Comparison of ENCODE assay signal across 24 cellular contexts in genomic region chr3:149632225-149632624, GRCh38. TPM values are rescaled to one million over a fixed set of nuclear protein-coding genes. Genes with fewer than 3 reads are reported as not detected.
DNase-seq lines count a peak whose midpoint lies in the region; ATAC-seq, FAIRE-seq and TF ChIP-seq lines count a peak whose summit lies in the region.
"Had no signal": no experiment of that assay in that cellular context is flagged by ENCODE, and none has a peak within 500 bp of the region (broad histone marks: within the 10 kb centered on the region; RNA-seq: fewer than 3 reads in every experiment).

No MANE protein-coding gene starts in this region.

- no peak overlapping the region for H3K9ac ChIP-seq in IMR-90 (ENCODE audit: low read depth, low read length)
- H3K9ac ChIP-seq: BLaER1 treated with 17β-estradiol and CSF1 and Interleukin-3, amounts not matched to agents 10 nM and 100 nM had no signal

- no peak overlapping the region for H4K8ac ChIP-seq in IMR-90 (ENCODE audit: low read depth in 2 of 2, low read length in 2 of 2)

- H3K79me1 ChIP-seq in IMR-90 (ENCODE audit: low read depth in 1 of 2, low read length in 2 of 2): peaks cover 43 to 80% of the 10 kb centered on the region in 2 experiments

- H3K4me1 ChIP-seq in IMR-90 (ENCODE audit: control insufficient read depth, insufficient read depth, low read length): peaks cover 14% of the 10 kb centered on the region
- H3K4me1 ChIP-seq in right lobe of liver: peaks cover 0 to 33% (median 13%) of the 10 kb centered on the region in 4 donors
- H3K4me1 ChIP-seq: Caco-2 had no signal

- no peak overlapping the region for H3K4me2 ChIP-seq in IMR-90 (ENCODE audit: low read depth, low read length)
- H3K4me2 ChIP-seq: A549; BLaER1 treated with 17β-estradiol and CSF1 and Interleukin-3, amounts not matched to agents 10 nM and 100 nM had no signal

- no peak for ATAC-seq in IMR-90 (ENCODE audit: low read depth)
- peak; percentile 89 for ATAC-seq in esophagus mucosa
- ATAC-seq in GM19452 (IDR thresholded peaks at IDR 0.05; ENCODE audit: unreplicated experiment): no peak
- ATAC-seq in right lobe of liver: no peak
- ATAC-seq: A549; CD8-positive, alpha-beta T cell had no signal

- no peak overlapping the region for H4K5ac ChIP-seq in IMR-90 (ENCODE audit: low read depth, low read length)

- 100% methylated on average over 2 of the region's 5 CpGs; no CpG with 5 or more reads in 1 of the 2 experiments for WGBS in IMR-90 (ENCODE audit: extremely low coverage in 2 of 2, insufficient read length in 1 of 2), 2 experiments
- WGBS in right lobe of liver (ENCODE audit: insufficient coverage, low coverage, low lambda C conversion rate, missing lambda C conversion rate): 77% methylated on average over 5 of the region's 5 CpGs

- no peak overlapping the region for H3K23ac ChIP-seq in IMR-90 (ENCODE audit: low read depth, low read length)

- no peak overlapping the region for H2BK20ac ChIP-seq in IMR-90 (ENCODE audit: low read depth, low read length)

- BruUV-seq in IMR-90 (replicated peaks; lab: Mats Ljungman, UMichigan): no TSS peak

- H3K27me3 Mint-ChIP-seq in neural crest cell (ENCODE audit: low read depth): no peaks in the 10 kb centered on the region

- no peak overlapping the region for H3K56ac ChIP-seq in IMR-90 (ENCODE audit: extremely low read depth, insufficient read depth, low read length)

- CTCF ChIA-PET in IMR-90 (lab: Yijun Ruan, JAX): no interaction called here

- H3K18ac ChIP-seq in IMR-90 (ENCODE audit: low read depth, low read length): no peak overlapping the region

- no peak for DNase-seq in IMR-90
- peak; percentile 28 for DNase-seq in bronchial epithelial cell (ENCODE audit: low read depth)
- no peak for DNase-seq in neural crest cell (ENCODE audit: low read depth, low spot score)
- DNase-seq in WERI-Rb-1: no peak
- no peak for DNase-seq in NCI-H226
- DNase-seq in right lobe of liver: no peak
- DNase-seq: AML-193; Caco-2; Calu3; CD4-positive, alpha-beta T cell; CD8-positive, alpha-beta T cell; DMS79 treated with DMSO at 0.1 percent for 48 hours; GF-D8 had no signal

- no peak overlapping the region for H2BK120ac ChIP-seq in IMR-90 (ENCODE audit: low read depth, low read length)

- no peak overlapping the region for H2BK15ac ChIP-seq in IMR-90 (ENCODE audit: low read depth, low read length)

- H3K9me3 ChIP-seq in IMR-90 (ENCODE audit: control insufficient read depth, insufficient read depth, low read length) (no peaks in the 10 kb centered on the region), WERI-Rb-1 (ENCODE audit: severe bottlenecking) (no peaks in the 10 kb centered on the region), right lobe of liver (no peaks in the 10 kb centered on the region)
- H3K9me3 ChIP-seq: A549, Caco-2 had no signal

- POLR2A ChIA-PET in IMR-90 (lab: Charles Lee; ENCODE audit: unreplicated experiment): no interaction called here

- no peak overlapping the region for H3K27ac ChIP-seq in IMR-90 (ENCODE audit: insufficient read depth, low read length)
- no peak overlapping the region for H3K27ac ChIP-seq in WERI-Rb-1
- no peak overlapping the region for H3K27ac ChIP-seq in right lobe of liver
- H3K27ac ChIP-seq: 22Rv1; A549; BLaER1 treated with 17β-estradiol and CSF1 and Interleukin-3, amounts not matched to agents 10 nM and 100 nM; C4-2B had no signal

- H3K27ac Mint-ChIP-seq in neural crest cell (ENCODE audit: unreplicated experiment): peak overlapping the region; percentile 72
- H3K27ac Mint-ChIP-seq: B cell; CD4-positive, alpha-beta T cell; CD8-positive, alpha-beta T cell had no signal

- H4K91ac ChIP-seq in IMR-90 (ENCODE audit: insufficient read depth, low read depth, low read length): no peak overlapping the region

- H4K20me1 ChIP-seq in IMR-90 (ENCODE audit: insufficient read depth, low read length): peaks cover 74% of the 10 kb centered on the region

- H3K36me3 ChIP-seq in IMR-90 (ENCODE audit: control insufficient read depth, insufficient read depth, low read length) (peaks cover 11% of the 10 kb centered on the region), bronchial epithelial cell (ENCODE audit: control insufficient read depth, insufficient read depth, low read length) (no peaks in the 10 kb centered on the region), WERI-Rb-1 (no peaks in the 10 kb centered on the region), right lobe of liver (no peaks in the 10 kb centered on the region)
- H3K36me3 ChIP-seq: BLaER1 treated with 17β-estradiol and CSF1 and Interleukin-3, amounts not matched to agents 10 nM and 100 nM had no signal

- H3K4ac ChIP-seq in IMR-90 (ENCODE audit: low read depth, low read length): no peak overlapping the region

- H3K4me3 ChIP-seq in IMR-90 (ENCODE audit: insufficient read depth, low read depth, low read length) (no peak overlapping the region), bronchial epithelial cell (ENCODE audit: low read depth, low read length) (no peak overlapping the region), WERI-Rb-1 (ENCODE audit: low read depth, low read length) (no peak overlapping the region), right lobe of liver (no peak overlapping the region)
- H3K4me3 ChIP-seq: A549; BLaER1 treated with 17β-estradiol and CSF1 and Interleukin-3, amounts not matched to agents 10 nM and 100 nM had no signal

- TF ChIP-seq CTCF in IMR-90 (conservative IDR thresholded peaks at IDR 0.05; ENCODE audit: low read depth, low read length): no peak
- no peak for TF ChIP-seq CTCF in bronchial epithelial cell (IDR thresholded peaks at IDR 0.05; ENCODE audit: insufficient read depth, low read length, severe bottlenecking)
- no peak for TF ChIP-seq CTCF in neural crest cell (conservative IDR thresholded peaks at IDR 0.05)
- TF ChIP-seq CTCF in WERI-Rb-1 (IDR thresholded peaks at IDR 0.05; ENCODE audit: low read depth, low read length): no peak
- no peak for TF ChIP-seq CTCF in right lobe of liver (IDR thresholded peaks at IDR 0.05)

- no peak overlapping the region for H2AK5ac ChIP-seq in IMR-90 (ENCODE audit: low read depth, low read length)

- H3K14ac ChIP-seq in IMR-90 (replicated peaks; ENCODE audit: low read depth, low read length): 0 out of 2 replicates have a peak overlapping the region, but pooled peaks have one; percentile 27

- no peak overlapping the region for H2BK5ac ChIP-seq in IMR-90 (ENCODE audit: low read depth, low read length, poor library complexity, severe bottlenecking)

- H3K9me1 ChIP-seq in IMR-90 (ENCODE audit: insufficient read depth, low read length): peaks cover 27% of the 10 kb centered on the region

- no peak for TF ChIP-seq RAD21 in IMR-90 (IDR thresholded peaks at IDR 0.05; ENCODE audit: low read length)

- dilution Hi-C loops in IMR-90 (cut with HindIII; ENCODE audit: low sequenced_read_pairs, unreplicated experiment): no loop called here

- in situ Hi-C loops in IMR-90 (cut with MboI; ENCODE audit: low sequenced_read_pairs): no loop called here

- H3K27me3 ChIP-seq in IMR-90 (ENCODE audit: control insufficient read depth, insufficient read depth, low read length) (no peaks in the 10 kb centered on the region), bronchial epithelial cell (ENCODE audit: control insufficient read depth, insufficient read depth, low read length) (no peaks in the 10 kb centered on the region), WERI-Rb-1 (ENCODE audit: insufficient read depth, low read depth, severe bottlenecking) (no peaks in the 10 kb centered on the region), right lobe of liver (no peaks in the 10 kb centered on the region)

- H3K4me3 Mint-ChIP-seq in neural crest cell: no peak overlapping the region
- H3K4me3 Mint-ChIP-seq: B cell; CD4-positive, alpha-beta T cell; CD8-positive, alpha-beta T cell had no signal

- peaks cover 12% of the 10 kb centered on the region for H3K9me3 Mint-ChIP-seq in neural crest cell
- H3K9me3 Mint-ChIP-seq: CD4-positive, alpha-beta T cell; CD8-positive, alpha-beta T cell had no signal

- H2AK9ac ChIP-seq in IMR-90 (replicated peaks; ENCODE audit: low read depth, low read length, poor library complexity): no peak overlapping the region

- peaks cover 17% of the 10 kb centered on the region for H3K36me3 Mint-ChIP-seq in neural crest cell (ENCODE audit: low read depth)
- H3K36me3 Mint-ChIP-seq: CD8-positive, alpha-beta T cell had no signal

- no peak for FAIRE-seq in bronchial epithelial cell (lab: Jason Lieb, UNC)
- FAIRE-seq: A549, D721Med, G401.6, GM12891, GM19239 had no signal

- TF ChIP-seq POLR2A in IMR-90 (IDR thresholded peaks at IDR 0.05; ENCODE audit: low read depth, low read length) (no peak), right lobe of liver (IDR thresholded peaks at IDR 0.05) (no peak)

- H3K4me1 Mint-ChIP-seq in neural crest cell: peaks cover 49% of the 10 kb centered on the region
- H3K4me1 Mint-ChIP-seq: B cell had no signal

- H2AFZ ChIP-seq in IMR-90 (replicated peaks; ENCODE audit: low read length, poor library complexity): no peak overlapping the region

- intact Hi-C loops in IMR-90 (cut with micrococcal nuclease) (no loop called here), right lobe of liver (cut with DNase I) (no loop called here)

TF ChIP-seq in IMR-90, 13 proteins besides CTCF, POLR2A, EP300 and RAD21 (continues in another document):
- no peak for TF ChIP-seq NFE2L2 (IDR thresholded peaks at IDR 0.05; ENCODE audit: low read depth, low read length)
- no peak for TF ChIP-seq MXI1 (IDR thresholded peaks at IDR 0.05; ENCODE audit: borderline replicate concordance, low read depth, low read length)
- TF ChIP-seq FOS (IDR thresholded peaks at IDR 0.05; ENCODE audit: low read depth, low read length): no peak
- no peak for TF ChIP-seq CHD1 (IDR thresholded peaks at IDR 0.05; ENCODE audit: low read depth, low read length)
- TF ChIP-seq MAFK (IDR thresholded peaks at IDR 0.05; ENCODE audit: low read depth, low read length): no peak
- TF ChIP-seq, protein P1, sequence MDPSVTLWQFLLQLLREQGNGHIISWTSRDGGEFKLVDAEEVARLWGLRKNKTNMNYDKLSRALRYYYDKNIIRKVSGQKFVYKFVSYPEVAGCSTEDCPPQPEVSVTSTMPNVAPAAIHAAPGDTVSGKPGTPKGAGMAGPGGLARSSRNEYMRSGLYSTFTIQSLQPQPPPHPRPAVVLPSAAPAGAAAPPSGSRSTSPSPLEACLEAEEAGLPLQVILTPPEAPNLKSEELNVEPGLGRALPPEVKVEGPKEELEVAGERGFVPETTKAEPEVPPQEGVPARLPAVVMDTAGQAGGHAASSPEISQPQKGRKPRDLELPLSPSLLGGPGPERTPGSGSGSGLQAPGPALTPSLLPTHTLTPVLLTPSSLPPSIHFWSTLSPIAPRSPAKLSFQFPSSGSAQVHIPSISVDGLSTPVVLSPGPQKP (IDR thresholded peaks at IDR 0.05; ENCODE audit: borderline replicate concordance, low read depth, low read length): no peak
- TF ChIP-seq MAZ (IDR thresholded peaks at IDR 0.05; ENCODE audit: borderline replicate concordance, low read depth, low read length): no peak
- no peak for TF ChIP-seq RFX5 (IDR thresholded peaks at IDR 0.05; ENCODE audit: low read depth, low read length)

RNA-seq across cellular contexts. Expression of gene WWTR1, which starts 25.6 kb away (rescaled TPM):
- total RNA-seq in IMR-90 (2012; rRNA removed): 30.3 and 38.9 TPM in 2 replicates
- polyA plus RNA-seq in IMR-90 (2012; rRNA removed): 65.3 and 66.9 TPM in 2 replicates
- polyA plus RNA-seq in IMR-90 (2012; cell fraction: cytosol; rRNA removed): 31.8 and 59.9 TPM in 2 replicates
- polyA plus RNA-seq in IMR-90 (2012; cell fraction: nucleus; rRNA removed; ENCODE audit: low replicate concordance): 53.5 and 83.5 TPM in 2 replicates
- total RNA-seq in bronchial epithelial cell: 3.4 and 7.3 TPM in 2 replicates
- total RNA-seq in esophagus mucosa: 30.7 TPM
- total RNA-seq in neural crest cell: 34.5 and 35.6 TPM in 2 replicates
- total RNA-seq in right lobe of liver: 10 to 100 TPM; 10.6 to 19.7 (median 15.3) TPM
